ENCODE assay signal across 24 cellular contexts in the genomic region with DNA sequence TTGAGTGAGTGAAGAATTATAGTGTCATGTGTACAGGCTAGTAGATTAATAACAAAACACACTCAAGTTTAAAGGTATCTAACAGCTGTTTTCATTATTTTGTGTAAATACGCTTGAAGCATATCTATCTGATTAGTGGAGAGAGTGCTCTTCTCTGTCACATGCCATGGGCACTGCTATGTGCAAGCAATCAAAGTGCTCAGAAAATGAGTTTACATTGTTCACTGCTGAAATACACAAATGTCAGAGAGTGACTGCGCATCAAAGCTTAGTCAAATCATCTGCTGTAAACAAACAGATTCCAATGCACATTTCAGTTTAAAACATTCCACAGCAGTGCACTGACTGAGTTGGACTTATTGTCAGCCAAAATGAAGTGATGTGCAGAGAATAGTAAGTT.
"Had no signal": no experiment of that assay in that cellular context is flagged by ENCODE, and none has a peak within 500 bp of the region (broad histone marks: within the 10 kb centered on the region; RNA-seq: fewer than 3 reads in every experiment).

No MANE protein-coding gene starts in this region.

- DNase-seq: activated CD4-positive, CD25-positive, alpha-beta regulatory T cell treated with anti-CD3 and anti-CD28 coated beads, Interleukin-2, amount 50 U/mL, for 72 hours; activated CD8-positive, alpha-beta memory T cell treated with anti-CD3 and anti-CD28 coated beads for 24 hours; activated CD8-positive, alpha-beta memory T cell treated with anti-CD3 and anti-CD28 coated beads, Interleukin-2, amount 50 U/mL, for 48 hours; activated effector memory CD4-positive, alpha-beta T cell treated with Interleukin-2 at 50 U/mL for 16 hours; activated naive CD4-positive, alpha-beta T cell treated with anti-CD3 and anti-CD28 coated beads, Interleukin-2, amount 10 ng/mL, durations not matched to agents 7 days and 5 days; activated naive CD8-positive, alpha-beta T cell treated with anti-CD3 and anti-CD28 coated beads, Interleukin-2, amount 50 U/mL, for 24 hours; activated T-cell treated with anti-CD3 and anti-CD28 coated beads, Interleukin-2, amount 50 U/mL, for 48 hours; anterior cingulate cortex; brain microvascular endothelial cell; central memory CD4-positive, alpha-beta T cell; dorsolateral prefrontal cortex; heart left ventricle; left lung; midbrain; nucleus accumbens; sigmoid colon; spleen; stimulated activated CD4-positive, alpha-beta T cell treated with anti-CD3 and anti-CD28 coated beads, Interleukin-4, amount 100 ng/mL, for 4 hours; stimulated activated naive B cell treated with anti-CD40 and anti-IgM and Interleukin-4, amounts not matched to agents 10 μg/mL and 1 μg/mL and 100 μg/mL, for 72 hours; upper lobe of left lung had no signal

- H3K9me3 Mint-ChIP-seq: nephron had no signal

- H3K36me3 Mint-ChIP-seq: activated naive CD4-positive, alpha-beta T cell treated with anti-CD3 and anti-CD28 coated beads, Interleukin-2, amount 10 ng/mL, durations not matched to agents 7 days and 5 days had no signal

- H3K4me3 ChIP-seq: dorsolateral prefrontal cortex, gastroesophageal sphincter, heart left ventricle, left lung, sigmoid colon, spleen, thoracic aorta, upper lobe of left lung had no signal

- ATAC-seq: activated naive CD8-positive, alpha-beta T cell treated with anti-CD3 and anti-CD28 coated beads, Interleukin-2, amount 50 U/mL, for 24 hours; gastroesophageal sphincter; heart left ventricle; left lung; stimulated activated naive B cell treated with anti-CD40 and anti-IgM and Interleukin-4, amounts not matched to agents 10 μg/mL and 1 μg/mL and 100 μg/mL, for 72 hours had no signal

- FAIRE-seq: colon had no signal

- H3K4me3 Mint-ChIP-seq: activated naive CD4-positive, alpha-beta T cell treated with anti-CD3 and anti-CD28 coated beads, Interleukin-2, amount 10 ng/mL, durations not matched to agents 7 days and 5 days; activated naive CD8-positive, alpha-beta T cell treated with anti-CD3 and anti-CD28 coated beads, Interleukin-2, amount 50 U/mL, for 24 hours; nephron; stimulated activated naive B cell treated with anti-CD40 and anti-IgM and Interleukin-4, amounts not matched to agents 10 μg/mL and 1 μg/mL and 100 μg/mL, for 72 hours had no signal

- H3K27me3 Mint-ChIP-seq: activated naive CD4-positive, alpha-beta T cell treated with anti-CD3 and anti-CD28 coated beads, Interleukin-2, amount 10 ng/mL, durations not matched to agents 7 days and 5 days; activated naive CD8-positive, alpha-beta T cell treated with anti-CD3 and anti-CD28 coated beads, Interleukin-2, amount 50 U/mL, for 24 hours; stimulated activated naive B cell treated with anti-CD40 and anti-IgM and Interleukin-4, amounts not matched to agents 10 μg/mL and 1 μg/mL and 100 μg/mL, for 72 hours had no signal

- H3K27ac Mint-ChIP-seq: activated naive CD4-positive, alpha-beta T cell treated with anti-CD3 and anti-CD28 coated beads, Interleukin-2, amount 10 ng/mL, durations not matched to agents 7 days and 5 days; activated naive CD8-positive, alpha-beta T cell treated with anti-CD3 and anti-CD28 coated beads, Interleukin-2, amount 50 U/mL, for 24 hours; stimulated activated naive B cell treated with anti-CD40 and anti-IgM and Interleukin-4, amounts not matched to agents 10 μg/mL and 1 μg/mL and 100 μg/mL, for 72 hours had no signal

- H3K4me1 Mint-ChIP-seq: activated naive CD4-positive, alpha-beta T cell treated with anti-CD3 and anti-CD28 coated beads, Interleukin-2, amount 10 ng/mL, durations not matched to agents 7 days and 5 days had no signal
